ENCODE assay signal across 8 cellular contexts in genomic region chr17:1347681-1348318, GRCh38. TPM values are rescaled to one million over a fixed set of nuclear protein-coding genes. Genes with fewer than 3 reads are reported as not detected.
DNase-seq lines count a peak whose midpoint lies in the region; ATAC-seq and TF ChIP-seq lines count a peak whose summit lies in the region.

No MANE protein-coding gene starts in this region.

- TF ChIP-seq CTCF in cardiac muscle cell (IDR thresholded peaks at IDR 0.05; ENCODE audit: low read depth, low read length): no peak

- no peaks in the 10 kb centered on the region for H3K9me3 ChIP-seq in CD4-positive, alpha-beta memory T cell (ENCODE audit: control insufficient read depth in 1 of 2, low read length in 2 of 2)
- H3K9me3 ChIP-seq in cardiac muscle cell (ENCODE audit: low read depth): no peaks in the 10 kb centered on the region

- H3K4me1 ChIP-seq in CD4-positive, alpha-beta memory T cell (ENCODE audit: insufficient read depth, low read length): peaks cover 11% of the 10 kb centered on the region
- no peaks in the 10 kb centered on the region for H3K4me1 ChIP-seq in cardiac muscle cell (ENCODE audit: low read depth)

- peaks cover 62% of the 10 kb centered on the region for H3K36me3 ChIP-seq in CD4-positive, alpha-beta memory T cell (ENCODE audit: insufficient read depth, low read length)
- H3K36me3 ChIP-seq in cardiac muscle cell: peaks cover 65% of the 10 kb centered on the region

- intact Hi-C loops in CD4-positive, alpha-beta memory T cell (cut with micrococcal nuclease): no loop called here

- H3K36me3 Mint-ChIP-seq in CD4-positive, alpha-beta memory T cell: peaks cover 43 to 72% of the 10 kb centered on the region in 2 donors
- peaks cover 96% of the 10 kb centered on the region for H3K36me3 Mint-ChIP-seq in activated T-helper 17 cell treated with anti-CD3 and anti-CD28 coated beads, Interleukin-2, amount 50 U/mL, for 72 hours (ENCODE audit: low read depth)

- CTCF ChIA-PET in CD4-positive, alpha-beta memory T cell (lab: Charles Lee; ENCODE audit: partially characterized antibody): no interaction called here

- H3K27ac Mint-ChIP-seq in CD4-positive, alpha-beta memory T cell: peak overlapping the region; percentile 60 to 97 (median 89)
- peak overlapping the region; percentile 86 for H3K27ac Mint-ChIP-seq in activated T-helper 17 cell treated with anti-CD3 and anti-CD28 coated beads, Interleukin-2, amount 50 U/mL, for 72 hours

- no peak overlapping the region for H3K4me3 ChIP-seq in CD4-positive, alpha-beta memory T cell (ENCODE audit: low read length in 2 of 2)
- H3K4me3 ChIP-seq in cardiac muscle cell: no peak overlapping the region

- no peaks in the 10 kb centered on the region for H3K27me3 Mint-ChIP-seq in CD4-positive, alpha-beta memory T cell
- H3K27me3 Mint-ChIP-seq in activated T-helper 17 cell treated with anti-CD3 and anti-CD28 coated beads, Interleukin-2, amount 50 U/mL, for 72 hours: no peaks in the 10 kb centered on the region

- peak; percentile 53 for ATAC-seq in activated T-helper 17 cell treated with anti-CD3 and anti-CD28 coated beads, Interleukin-2, amount 50 U/mL, for 72 hours (replicated peaks)

- H3K9me3 Mint-ChIP-seq in CD4-positive, alpha-beta memory T cell: peaks cover 0 to 1% (median 0%) of the 10 kb centered on the region in 8 donors
- H3K9me3 Mint-ChIP-seq in activated T-helper 17 cell treated with anti-CD3 and anti-CD28 coated beads, Interleukin-2, amount 50 U/mL, for 72 hours: no peaks in the 10 kb centered on the region

- no peaks in the 10 kb centered on the region for H3K27me3 ChIP-seq in CD4-positive, alpha-beta memory T cell (ENCODE audit: insufficient read depth, low read length)
- H3K27me3 ChIP-seq in cardiac muscle cell: no peaks in the 10 kb centered on the region

- peak overlapping the region; percentile 33 to 92 (median 64) for H3K4me3 Mint-ChIP-seq in CD4-positive, alpha-beta memory T cell
- peak overlapping the region; percentile 61 for H3K4me3 Mint-ChIP-seq in activated T-helper 17 cell treated with anti-CD3 and anti-CD28 coated beads, Interleukin-2, amount 50 U/mL, for 72 hours

- POLR2A ChIA-PET in CD4-positive, alpha-beta memory T cell (lab: Charles Lee; ENCODE audit: partially characterized antibody): no interaction called here

- H3K4me1 Mint-ChIP-seq in CD4-positive, alpha-beta memory T cell: peaks cover 18 to 30% (median 20%) of the 10 kb centered on the region in 4 donors
- peaks cover 8% of the 10 kb centered on the region for H3K4me1 Mint-ChIP-seq in activated T-helper 17 cell treated with anti-CD3 and anti-CD28 coated beads, Interleukin-2, amount 50 U/mL, for 72 hours

- H3K27ac ChIP-seq in CD4-positive, alpha-beta memory T cell (ENCODE audit: low read depth, low read length): peak overlapping the region; percentile 49
- peak overlapping the region; percentile 41 for H3K27ac ChIP-seq in cardiac muscle cell

- peak in 3 of 5 donors; percentile 11 to 45 (median 19) for DNase-seq in CD4-positive, alpha-beta memory T cell
- DNase-seq in cardiac muscle cell (ENCODE audit: low read depth in 1 of 2, low spot score in 1 of 2) (no peak), pons (ENCODE audit: low spot score) (peak; percentile 28), NCI-H446 treated with DMSO at 0.1 percent for 48 hours (lab: John Stamatoyannopoulos, UW) (no peak), OCI-M1 (lab: John Stamatoyannopoulos, UW) (no peak)
- no peak for DNase-seq in activated CD8-positive, alpha-beta memory T cell treated with anti-CD3 and anti-CD28 coated beads, Interleukin-2, amount 50 U/mL, for 4 hours
- no peak for DNase-seq in stimulated activated CD4-positive, alpha-beta T cell treated with anti-CD3 and anti-CD28 coated beads, Interleukin-2, amount 100 ng/mL, for 24 hours

RNA-seq across cellular contexts. Expression of gene YWHAE, which starts 52.2 kb away (rescaled TPM):
- total RNA-seq in CD4-positive, alpha-beta memory T cell: 100 to 1,000 TPM; 142 to 143 TPM
- polyA plus RNA-seq in CD4-positive, alpha-beta memory T cell: 10 to 100 TPM; 54.1 to 56.4 TPM
- 100 to 1,000 TPM; 247 to 515 TPM for total RNA-seq in activated T-helper 17 cell treated with anti-CD3 and anti-CD28 coated beads, Interleukin-2, amount 50 U/mL, for 72 hours
- 1,409 and 2,297 TPM in 2 replicates for total RNA-seq in cardiac muscle cell
- 658 and 685 TPM in 2 replicates for polyA plus RNA-seq in cardiac muscle cell

Comparison
In these comparisons a context has a peak if more than half of its experiments do, and no peak if none do; other contexts are left out.
1. DNase-seq: peak in CD4-positive, alpha-beta memory T cell (3 of 5) and pons (single experiment); none in cardiac muscle cell (0 of 2), NCI-H446 treated with DMSO at 0.1 percent for 48 hours (single experiment), OCI-M1 (single experiment), activated CD8-positive, alpha-beta memory T cell treated with anti-CD3 and anti-CD28 coated beads, Interleukin-2, amount 50 U/mL, for 4 hours (single experiment) and stimulated activated CD4-positive, alpha-beta T cell treated with anti-CD3 and anti-CD28 coated beads, Interleukin-2, amount 100 ng/mL, for 24 hours (0 of 2).